In the genomic region with DNA sequence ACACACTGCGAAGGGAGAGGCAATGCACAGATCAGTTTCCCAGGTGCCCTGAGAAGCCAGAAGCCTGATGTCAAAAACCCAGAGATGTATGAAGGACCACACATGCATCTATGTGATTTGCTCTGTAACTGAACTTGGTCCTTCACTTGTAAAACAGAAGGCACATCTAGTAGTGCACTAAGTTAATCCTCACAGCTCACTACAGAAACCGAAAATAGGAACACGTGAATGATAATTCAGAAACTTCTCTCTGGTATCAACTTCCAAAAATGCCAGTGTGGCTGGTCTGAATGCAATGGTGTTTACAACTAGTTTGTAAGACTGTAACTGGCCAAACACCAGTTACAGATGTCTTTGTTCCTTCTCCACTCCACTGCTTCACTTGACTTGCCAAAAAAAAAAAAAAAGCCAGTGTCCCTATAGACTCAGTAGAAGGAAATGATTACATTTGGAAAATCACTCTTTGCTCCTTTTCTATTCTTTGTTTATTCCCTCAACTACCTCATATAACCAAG, we compare ENCODE assay signal across 9 cellular contexts.
"Had no signal": no experiment of that assay in that cellular context is flagged by ENCODE, and none has a peak within 500 bp of the region (broad histone marks: within the 10 kb centered on the region; RNA-seq: fewer than 3 reads in every experiment).

No MANE protein-coding gene starts in this region.

- H3K4me3 Mint-ChIP-seq: stimulated activated naive CD8-positive, alpha-beta T cell treated with anti-CD3 and anti-CD28 coated beads, Interleukin-15, Interleukin-2, amounts not matched to agents 100 ng/mL and 50 ng/mL, for 24 hours had no signal

- H3K9me3 Mint-ChIP-seq: stimulated activated naive CD8-positive, alpha-beta T cell treated with anti-CD3 and anti-CD28 coated beads, Interleukin-15, Interleukin-2, amounts not matched to agents 100 ng/mL and 50 ng/mL, for 24 hours had no signal

- H3K27ac ChIP-seq: ovary, SK-N-MC, thoracic aorta had no signal

- H3K9me3 ChIP-seq: esophagus squamous epithelium, ovary, thoracic aorta had no signal

- H3K27me3 Mint-ChIP-seq: stimulated activated naive CD8-positive, alpha-beta T cell treated with anti-CD3 and anti-CD28 coated beads, Interleukin-15, Interleukin-2, amounts not matched to agents 100 ng/mL and 50 ng/mL, for 24 hours had no signal

- H3K27me3 ChIP-seq: esophagus squamous epithelium, ovary had no signal

- H3K4me3 ChIP-seq: esophagus squamous epithelium, ovary, SK-N-MC, thoracic aorta had no signal

- H3K36me3 ChIP-seq: ovary had no signal

- DNase-seq: esophagus squamous epithelium; foreskin fibroblast; glutamatergic neuron; mammary epithelial cell; ovary; stimulated activated CD4-positive, alpha-beta T cell treated with anti-CD3 and anti-CD28 coated beads, Interleukin-2, amount 100 ng/mL, for 48 hours had no signal
